ENCODE assay signal across 10 cellular contexts in genomic region chr15:28955160-28955502, GRCh38.
A peak's percentile ranks its signal among the peaks of the same experiment; 100 is the strongest.
DNase-seq lines count a peak whose midpoint lies in the region; ATAC-seq and TF ChIP-seq lines count a peak whose summit lies in the region.
"Had no signal": no experiment of that assay in that cellular context is flagged by ENCODE, and none has a peak within 500 bp of the region (broad histone marks: within the 10 kb centered on the region; RNA-seq: fewer than 3 reads in every experiment).

No MANE protein-coding gene starts in this region.

- peaks cover 30% of the 10 kb centered on the region for H3K4me1 ChIP-seq in KMS-11 (ENCODE audit: low read depth, poor library complexity, severe bottlenecking)

- POLR2A ChIA-PET in WTC11 (lab: Charles Lee), result no interaction called here

- peaks cover 5% of the 10 kb centered on the region; the same call in 1 of the 2 replicates for H4K20me1 ChIP-seq in KMS-11 (ENCODE audit: insufficient read depth)

- intact Hi-C loops in left cardiac atrium (cut with DNase I), result no loop called here

- CTCF ChIA-PET in WTC11 (lab: Charles Lee), result interaction anchor here (1.0 to 1.6 kb wide), 3 partner anchors 28 to 147 kb away, joined by 3 to 11 read pairs (median 4); no protein-coding TSS in a partner anchor

- no peaks in the 10 kb centered on the region for H3K27me3 Mint-ChIP-seq in WTC11 (ENCODE audit: low read depth)
- H3K27me3 Mint-ChIP-seq in neural crest cell (ENCODE audit: low read depth), result no peaks in the 10 kb centered on the region
- H3K27me3 Mint-ChIP-seq: activated CD4-positive, alpha-beta T cell treated with anti-CD3 and anti-CD28 coated beads, Interleukin-2, amount 10 ng/mL, durations not matched to agents 24 days and 14 days had no signal

- H3K27ac Mint-ChIP-seq in WTC11, result no peak overlapping the region
- H3K27ac Mint-ChIP-seq in neural crest cell (ENCODE audit: unreplicated experiment), result peak overlapping the region; percentile 38
- H3K27ac Mint-ChIP-seq: activated CD4-positive, alpha-beta T cell treated with anti-CD3 and anti-CD28 coated beads, Interleukin-2, amount 10 ng/mL, durations not matched to agents 24 days and 14 days had no signal

- no peaks in the 10 kb centered on the region for H3K36me3 Mint-ChIP-seq in WTC11
- H3K36me3 Mint-ChIP-seq in neural crest cell (ENCODE audit: low read depth), result peaks cover 3% of the 10 kb centered on the region

- no peaks in the 10 kb centered on the region for H3K79me2 ChIP-seq in KMS-11 (ENCODE audit: insufficient read depth, low read depth)

- H3K4me2 ChIP-seq in KMS-11, result peak overlapping the region; percentile 79

- TF ChIP-seq CTCF in KMS-11 (conservative IDR thresholded peaks at IDR 0.05; ENCODE audit: low read depth, low read length) (no peak), WTC11 (IDR thresholded peaks at IDR 0.05) (no peak), neural crest cell (conservative IDR thresholded peaks at IDR 0.05) (no peak)

- H3K4me3 Mint-ChIP-seq in WTC11, result no peak overlapping the region
- H3K4me3 Mint-ChIP-seq in neural crest cell, result peak overlapping the region; percentile 16
- H3K4me3 Mint-ChIP-seq: activated CD4-positive, alpha-beta T cell treated with anti-CD3 and anti-CD28 coated beads, Interleukin-2, amount 10 ng/mL, durations not matched to agents 24 days and 14 days had no signal

- 0 out of 2 replicates have a peak, but pooled peaks cover 3% of the 10 kb centered on the region for H3K9me3 Mint-ChIP-seq in WTC11
- no peaks in the 10 kb centered on the region for H3K9me3 Mint-ChIP-seq in neural crest cell
- H3K9me3 Mint-ChIP-seq: activated CD4-positive, alpha-beta T cell treated with anti-CD3 and anti-CD28 coated beads, Interleukin-2, amount 10 ng/mL, durations not matched to agents 24 days and 14 days had no signal

- H3K27ac ChIP-seq in KMS-11, result peak overlapping the region; percentile 4; the same call in 1 of the 2 replicates
- H3K27ac ChIP-seq: 22Rv1 had no signal

- no peaks in the 10 kb centered on the region for H3K36me3 ChIP-seq in KMS-11 (ENCODE audit: insufficient read depth)

- peaks cover 28% of the 10 kb centered on the region for H3K4me1 Mint-ChIP-seq in WTC11
- peaks cover 41% of the 10 kb centered on the region for H3K4me1 Mint-ChIP-seq in neural crest cell

- no peak overlapping the region for H3K4me3 ChIP-seq in KMS-11 (IDR thresholded peaks at IDR 0.05; ENCODE audit: insufficient read depth, low read depth, low read length)

- no peaks in the 10 kb centered on the region; the same call in 1 of the 2 replicates for H3K27me3 ChIP-seq in KMS-11 (ENCODE audit: insufficient read depth, low read depth)

- 0 out of 2 replicates have a peak, but pooled peaks have one; percentile 43 for ATAC-seq in WTC11
- ATAC-seq in left cardiac atrium, result no peak

- H3K9ac ChIP-seq in KMS-11, result no peak overlapping the region

- H2AFZ ChIP-seq in KMS-11 (ENCODE audit: low read depth), result no peak overlapping the region

- DNase-seq in NCI-H2196 (lab: John Stamatoyannopoulos, UW; ENCODE audit: unreplicated experiment) (peak; percentile 23), NCI-H2196 treated with DMSO at 0.1 percent for 48 hours (lab: John Stamatoyannopoulos, UW; ENCODE audit: unreplicated experiment) (no peak), WTC11 (ENCODE audit: low spot score) (no peak), neural crest cell (ENCODE audit: low read depth, low spot score) (no peak), HuH-7 (ENCODE audit: low spot score) (no peak), dedifferentiated amniotic fluid mesenchymal stem cell (ENCODE audit: extremely low spot score) (no peak), left cardiac atrium (no peak)
- DNase-seq: activated CD4-positive, alpha-beta T cell treated with anti-CD3 and anti-CD28 coated beads, Interleukin-2, amount 10 ng/mL, durations not matched to agents 24 days and 14 days had no signal

TF ChIP-seq in WTC11, 78 proteins besides CTCF, POLR2A, EP300 and RAD21:
- TF ChIP-seq ZNF138 (CRISPR knock-in tag; conservative IDR thresholded peaks at IDR 0.05) (no peak), TEAD1 (CRISPR knock-in tag; IDR thresholded peaks at IDR 0.05) (no peak), ZNF396 (CRISPR knock-in tag; IDR thresholded peaks at IDR 0.05; ENCODE audit: borderline replicate concordance) (no peak), CREB1 (CRISPR knock-in tag; IDR thresholded peaks at IDR 0.05) (no peak), E2F4 (CRISPR knock-in tag; IDR thresholded peaks at IDR 0.05; ENCODE audit: borderline replicate concordance, low read depth) (no peak), OVOL2 (CRISPR knock-in tag; IDR thresholded peaks at IDR 0.05; ENCODE audit: borderline replicate concordance) (no peak), NFATC4 (CRISPR knock-in tag; IDR thresholded peaks at IDR 0.05) (no peak), ESRRA (CRISPR knock-in tag; IDR thresholded peaks at IDR 0.05; ENCODE audit: borderline replicate concordance) (no peak), ZBTB21 (CRISPR knock-in tag; IDR thresholded peaks at IDR 0.05; ENCODE audit: borderline replicate concordance) (no peak), IRF1 (CRISPR knock-in tag; IDR thresholded peaks at IDR 0.05) (no peak), ZBTB43 (CRISPR knock-in tag; IDR thresholded peaks at IDR 0.05) (no peak), ERG (CRISPR knock-in tag; IDR thresholded peaks at IDR 0.05) (no peak), JAZF1 (CRISPR knock-in tag; IDR thresholded peaks at IDR 0.05) (no peak), GRHL2 (CRISPR knock-in tag; IDR thresholded peaks at IDR 0.05; ENCODE audit: insufficient replicate concordance, severe bottlenecking) (no peak), ZNF512 (CRISPR knock-in tag; IDR thresholded peaks at IDR 0.05; ENCODE audit: borderline replicate concordance) (no peak)
